ENCODE assay signal across 28 cellular contexts in the genomic region with DNA sequence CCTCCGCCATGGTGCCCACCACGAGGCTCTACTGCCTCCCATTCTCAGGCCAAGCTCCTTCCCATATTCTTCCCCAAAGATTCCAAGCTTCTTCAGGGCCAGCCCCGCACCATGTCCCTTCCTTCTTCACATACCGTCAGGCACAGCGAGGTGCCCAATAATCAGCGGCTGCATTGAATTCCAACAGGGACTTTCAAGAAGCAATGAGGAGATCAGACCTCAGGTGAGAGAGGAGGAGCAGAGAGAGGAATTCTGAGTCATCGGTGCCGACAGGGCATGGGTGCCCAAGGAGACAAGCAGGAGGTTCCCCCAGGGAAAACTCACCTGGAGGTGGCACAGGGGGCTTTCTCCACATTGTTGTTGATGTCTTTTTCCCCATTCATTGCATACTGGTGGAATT. TPM values are rescaled to one million over a fixed set of nuclear protein-coding genes. Genes with fewer than 3 reads are reported as not detected.
"Had no signal": no experiment of that assay in that cellular context is flagged by ENCODE, and none has a peak within 500 bp of the region (broad histone marks: within the 10 kb centered on the region; RNA-seq: fewer than 3 reads in every experiment).

No MANE protein-coding gene starts in this region.

- H3K9me3 Mint-ChIP-seq: central memory CD8-positive, alpha-beta T cell; effector memory CD8-positive, alpha-beta T cell; memory B cell; mesothelial cell of epicardium; natural killer cell; neural crest cell; stimulated activated naive CD8-positive, alpha-beta T cell treated with anti-CD3 and anti-CD28 coated beads, Interleukin-15, amount 100 ng/mL, for 72 hours had no signal

- ATAC-seq: effector memory CD8-positive, alpha-beta T cell; gastrocnemius medialis; left lobe of liver; natural killer cell; right lobe of liver had no signal

- H3K9ac ChIP-seq: parathyroid adenoma had no signal

- H3K27ac ChIP-seq: coronary artery, gastrocnemius medialis, parathyroid adenoma, right lobe of liver, suprapubic skin, thyroid gland had no signal

- H3K4me1 ChIP-seq: parathyroid adenoma had no signal

- H3K27ac Mint-ChIP-seq: effector memory CD8-positive, alpha-beta T cell; memory B cell; mesothelial cell of epicardium; natural killer cell; progenitor cell of endocrine pancreas; stimulated activated naive CD8-positive, alpha-beta T cell treated with anti-CD3 and anti-CD28 coated beads, Interleukin-15, amount 100 ng/mL, for 72 hours had no signal

- H3K4me3 Mint-ChIP-seq: central memory CD8-positive, alpha-beta T cell; effector memory CD8-positive, alpha-beta T cell; memory B cell; mesothelial cell of epicardium; natural killer cell; neural crest cell; stimulated activated naive CD8-positive, alpha-beta T cell treated with anti-CD3 and anti-CD28 coated beads, Interleukin-15, amount 100 ng/mL, for 72 hours had no signal

- H3K4me3 ChIP-seq: coronary artery, gastrocnemius medialis, lung, right lobe of liver, suprapubic skin, thyroid gland had no signal

- H3K36me3 ChIP-seq: gastrocnemius medialis, right lobe of liver, suprapubic skin, thyroid gland had no signal

- H3K79me2 ChIP-seq: parathyroid adenoma had no signal

- H3K9me3 ChIP-seq: gastrocnemius medialis, right lobe of liver, suprapubic skin, thyroid gland had no signal

- DNase-seq: dermis blood vessel endothelial cell; effector memory CD8-positive, alpha-beta T cell; foreskin fibroblast; gastrocnemius medialis; head of caudate nucleus; kidney; natural killer cell; right lobe of liver; stimulated activated CD4-positive, alpha-beta T cell treated with anti-CD3 and anti-CD28 coated beads, Interleukin-12 subunit alpha, Interleukin-12 subunit beta, amount 100 ng/mL, for 4 hours; stimulated activated CD4-positive, alpha-beta T cell treated with anti-CD3 and anti-CD28 coated beads, Interleukin-1b, Interleukin-23, amount 100 ng/mL, for 48 hours; stimulated activated CD4-positive, alpha-beta T cell treated with anti-CD3 and anti-CD28 coated beads, Interleukin-4, amount 100 ng/mL, for 1 hour; stimulated activated CD8-positive, alpha-beta memory T cell treated with anti-CD3 and anti-CD28 coated beads, Interleukin-4, amount 100 ng/mL, for 48 hours; stimulated activated naive CD4-positive, alpha-beta T cell; stimulated activated naive CD8-positive, alpha-beta T cell treated with anti-CD3 and anti-CD28 coated beads, Interleukin-15, amount 100 ng/mL, for 72 hours; thyroid gland had no signal

- H3K27me3 ChIP-seq: right lobe of liver, thyroid gland had no signal

- H2AFZ ChIP-seq: parathyroid adenoma had no signal

- H3K36me3 Mint-ChIP-seq: mesothelial cell of epicardium, natural killer cell had no signal

RNA-seq across cellular contexts. Expression of a gene that starts 2.0 kb away (rescaled TPM):
- total RNA-seq: chondrocyte, esophagus mucosa, left lobe of liver, osteoblast had no signal
